16 cellular contexts compared by ENCODE assay signal in genomic region chrX:66045894-66046293, GRCh38. TPM values are rescaled to one million over a fixed set of nuclear protein-coding genes. Genes with fewer than 3 reads are reported as not detected.
DNase-seq lines count a peak whose midpoint lies in the region; ATAC-seq and TF ChIP-seq lines count a peak whose summit lies in the region.
"Had no signal": no experiment of that assay in that cellular context is flagged by ENCODE, and none has a peak within 500 bp of the region (broad histone marks: within the 10 kb centered on the region; RNA-seq: fewer than 3 reads in every experiment).

No MANE protein-coding gene starts in this region.

- intact Hi-C loops in mammary epithelial cell (cut with micrococcal nuclease) (no loop called here), MCF 10A (cut with micrococcal nuclease) (no loop called here)

- H3K36me3 Mint-ChIP-seq in MCF 10A (ENCODE audit: insufficient read depth, unreplicated experiment), result no peaks in the 10 kb centered on the region
- H3K36me3 Mint-ChIP-seq in activated naive CD8-positive, alpha-beta T cell treated with anti-CD3 and anti-CD28 coated beads, Interleukin-2, amount 50 U/mL, for 24 hours (ENCODE audit: low read depth), result no peaks in the 10 kb centered on the region

- POLR2A ChIA-PET in MCF 10A (lab: Yijun Ruan, JAX), result no interaction called here

- no peak overlapping the region for H3K4me3 Mint-ChIP-seq in MCF 10A (ENCODE audit: unreplicated experiment)
- peak overlapping the region; percentile 57 for H3K4me3 Mint-ChIP-seq in activated naive CD8-positive, alpha-beta T cell treated with anti-CD3 and anti-CD28 coated beads, Interleukin-2, amount 50 U/mL, for 24 hours

- BruUV-seq in mammary epithelial cell (replicated peaks; lab: Mats Ljungman, UMichigan), result no TSS peak
- no TSS peak for BruUV-seq in MCF 10A (replicated peaks; lab: Mats Ljungman, UMichigan)

- H2AFZ ChIP-seq in mammary epithelial cell (ENCODE audit: low read depth, low read length), result no peak overlapping the region
- H2AFZ ChIP-seq in OCI-LY3 (ENCODE audit: low read depth, low read length), result no peak overlapping the region

- H3K79me2 ChIP-seq in mammary epithelial cell (ENCODE audit: insufficient read depth, low read length) (no peaks in the 10 kb centered on the region), OCI-LY3 (ENCODE audit: low read length) (no peaks in the 10 kb centered on the region)

- H3K27me3 ChIP-seq in mammary epithelial cell (ENCODE audit: insufficient read depth, low read length), result no peaks in the 10 kb centered on the region
- peaks cover 4% of the 10 kb centered on the region; the same call in 1 of the 2 replicates for H3K27me3 ChIP-seq in OCI-LY3 (ENCODE audit: low read depth, low read length)
- H3K27me3 ChIP-seq: testis had no signal

- H3K9me3 ChIP-seq in mammary epithelial cell (replicated peaks; ENCODE audit: insufficient read depth, low read length) (no peaks in the 10 kb centered on the region), OCI-LY3 (ENCODE audit: insufficient read depth, low read length) (no peaks in the 10 kb centered on the region)
- H3K9me3 ChIP-seq: testis had no signal

- H3K4me1 Mint-ChIP-seq in MCF 10A (ENCODE audit: insufficient read depth, unreplicated experiment), result no peaks in the 10 kb centered on the region
- peaks cover 51% of the 10 kb centered on the region for H3K4me1 Mint-ChIP-seq in activated naive CD8-positive, alpha-beta T cell treated with anti-CD3 and anti-CD28 coated beads, Interleukin-2, amount 50 U/mL, for 24 hours

- H3K27ac ChIP-seq in mammary epithelial cell (ENCODE audit: insufficient read depth, low read depth, low read length), result no peak overlapping the region
- no peak overlapping the region for H3K27ac ChIP-seq in OCI-LY3 (ENCODE audit: low read length)
- H3K27ac ChIP-seq: SK-N-MC, testis had no signal

- H3K27ac Mint-ChIP-seq in MCF 10A (ENCODE audit: low read depth, unreplicated experiment), result no peak overlapping the region
- peak overlapping the region; percentile 97 for H3K27ac Mint-ChIP-seq in activated naive CD8-positive, alpha-beta T cell treated with anti-CD3 and anti-CD28 coated beads, Interleukin-2, amount 50 U/mL, for 24 hours

- H3K4me1 ChIP-seq in mammary epithelial cell (ENCODE audit: insufficient read depth, low read length), result no peaks in the 10 kb centered on the region
- H3K4me1 ChIP-seq in OCI-LY3 (ENCODE audit: low read length), result peaks cover 46% of the 10 kb centered on the region
- H3K4me1 ChIP-seq: testis had no signal

- H3K4me2 ChIP-seq in mammary epithelial cell (ENCODE audit: insufficient read depth, low read depth, low read length) (no peak overlapping the region), OCI-LY3 (ENCODE audit: low read length) (peak overlapping the region; percentile 77)

- H3K4me3 ChIP-seq in mammary epithelial cell (replicated peaks in 1 of 3; ENCODE audit: insufficient read depth in 1 of 3, low read depth in 2 of 3, low read length in 3 of 3) (no peak overlapping the region), OCI-LY3 (ENCODE audit: low read length) (no peak overlapping the region)
- H3K4me3 ChIP-seq: SK-N-MC, testis had no signal

- ATAC-seq in activated naive CD8-positive, alpha-beta T cell treated with anti-CD3 and anti-CD28 coated beads, Interleukin-2, amount 50 U/mL, for 24 hours, result peak; percentile 82
- peak; percentile 88 for ATAC-seq in stimulated activated naive CD8-positive, alpha-beta T cell treated with anti-CD3 and anti-CD28 coated beads, Interleukin-15, Interleukin-2, amounts not matched to agents 100 U/mL and 50 U/mL, for 24 hours

- TF ChIP-seq CTCF in mammary epithelial cell (conservative IDR thresholded peaks at IDR 0.05 in 1 of 2, IDR thresholded peaks at IDR 0.05 in 1 of 2; ENCODE audit: extremely low read depth in 1 of 2, insufficient read depth in 1 of 2, low read depth in 1 of 2, low read length in 2 of 2) (no peak), MCF 10A (IDR thresholded peaks at IDR 0.05; ENCODE audit: unreplicated experiment) (no peak), OCI-LY3 (IDR thresholded peaks at IDR 0.05; ENCODE audit: low read depth, low read length) (no peak)

- no peaks in the 10 kb centered on the region for H3K9me3 Mint-ChIP-seq in MCF 10A (ENCODE audit: unreplicated experiment)
- no peaks in the 10 kb centered on the region for H3K9me3 Mint-ChIP-seq in activated naive CD8-positive, alpha-beta T cell treated with anti-CD3 and anti-CD28 coated beads, Interleukin-2, amount 50 U/mL, for 24 hours

- no peaks in the 10 kb centered on the region for H4K20me1 ChIP-seq in mammary epithelial cell (ENCODE audit: insufficient read depth, low read length)
- H4K20me1 ChIP-seq in OCI-LY3 (ENCODE audit: insufficient read depth, low read length), result no peaks in the 10 kb centered on the region

- DNase-seq in mammary epithelial cell, result peak; percentile 5
- DNase-seq in MCF 10A (ENCODE audit: unreplicated experiment), result no peak
- no peak for DNase-seq in activated naive CD8-positive, alpha-beta T cell treated with anti-CD3 and anti-CD28 coated beads, Interleukin-2, amount 50 U/mL, for 24 hours
- no peak for DNase-seq in stimulated activated naive CD8-positive, alpha-beta T cell treated with anti-CD3 and anti-CD28 coated beads, Interleukin-15, Interleukin-2, amounts not matched to agents 100 U/mL and 50 U/mL, for 24 hours
- no peak for DNase-seq in KG1 (lab: John Stamatoyannopoulos, UW)
- DNase-seq in NCI-H2107 treated with DMSO at 0.1 percent for 48 hours (lab: John Stamatoyannopoulos, UW; ENCODE audit: unreplicated experiment), result no peak
- DNase-seq in SIG-M5 (lab: John Stamatoyannopoulos, UW), result no peak
- DNase-seq: dermis blood vessel endothelial cell, glutamatergic neuron, Karpas-422, NCI-H1694 treated with DMSO at 0.1 percent for 48 hours, NCI-H446, testis had no signal

- dilution Hi-C loops in mammary epithelial cell (cut with HindIII; ENCODE audit: low sequenced_read_pairs), result no loop called here

- in situ Hi-C loops in mammary epithelial cell (cut with MboI; ENCODE audit: low sequenced_read_pairs in 2 of 2), result no loop called here

- no peaks in the 10 kb centered on the region for H3K27me3 Mint-ChIP-seq in MCF 10A (ENCODE audit: insufficient read depth, unreplicated experiment)
- H3K27me3 Mint-ChIP-seq in activated naive CD8-positive, alpha-beta T cell treated with anti-CD3 and anti-CD28 coated beads, Interleukin-2, amount 50 U/mL, for 24 hours, result no peaks in the 10 kb centered on the region

- H3K36me3 ChIP-seq in mammary epithelial cell (ENCODE audit: insufficient read depth, low read length) (no peaks in the 10 kb centered on the region), OCI-LY3 (replicated peaks; ENCODE audit: low read depth, low read length) (no peaks in the 10 kb centered on the region)

- CTCF ChIA-PET in mammary epithelial cell (lab: Charles Lee; ENCODE audit: low non-redundant PET), result no interaction called here
- CTCF ChIA-PET in MCF 10A (lab: Yijun Ruan, JAX), result no interaction called here

- H3K9ac ChIP-seq in mammary epithelial cell (ENCODE audit: insufficient read depth, low read length) (no peak overlapping the region), OCI-LY3 (ENCODE audit: low read length) (no peak overlapping the region)

RNA-seq across cellular contexts. Expression of gene VSIG4, which starts 6.0 kb away (rescaled TPM):
- not detected for total RNA-seq in mammary epithelial cell
- not detected for polyA plus RNA-seq in mammary epithelial cell
- not detected for polyA minus RNA-seq in mammary epithelial cell
- total RNA-seq in MCF 10A (2022), result not detected in 2 replicates
- total RNA-seq: dermis blood vessel endothelial cell, lung microvascular endothelial cell had no signal
